ENCODE assay signal across 1 cellular context in the genomic region with DNA sequence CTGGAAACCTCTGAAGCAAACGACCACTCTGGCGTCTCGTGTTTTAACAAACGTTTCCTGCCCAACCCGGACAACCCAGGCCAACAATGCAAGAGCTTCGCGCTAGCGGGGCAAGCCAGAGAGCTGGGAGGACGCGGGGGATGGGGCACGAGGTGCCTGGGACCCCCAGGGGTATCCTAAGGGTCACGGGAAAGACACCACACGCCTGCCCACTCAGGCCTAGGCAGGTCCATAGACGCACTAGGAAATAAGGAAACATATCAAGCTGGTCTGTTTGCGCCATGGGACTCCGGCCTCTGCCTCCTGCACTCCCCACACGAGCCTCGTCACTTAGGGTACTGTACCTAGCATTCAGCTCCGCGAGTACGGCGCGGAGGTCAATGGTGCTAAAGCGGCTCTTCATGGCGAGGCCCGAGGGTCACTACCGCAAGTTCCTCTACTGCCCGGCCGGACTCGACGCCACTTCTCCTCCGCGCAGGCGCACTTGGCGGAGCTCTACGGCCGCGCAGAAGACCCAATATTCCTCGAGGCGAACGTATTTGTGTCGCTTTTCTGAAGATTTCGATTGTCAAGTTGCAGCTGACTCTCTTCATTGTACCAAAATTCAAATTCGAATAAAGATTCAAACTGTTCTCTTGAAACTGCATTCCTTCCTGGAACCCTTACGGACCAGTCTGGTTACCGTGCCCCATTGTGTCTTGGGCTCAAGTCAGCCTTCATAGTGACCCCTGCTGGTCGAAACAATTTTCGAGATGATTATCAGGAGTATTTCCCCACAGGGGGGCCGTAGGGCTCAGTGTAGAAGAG.
TF ChIP-seq lines count a peak whose summit lies in the region.

A gene with protein sequence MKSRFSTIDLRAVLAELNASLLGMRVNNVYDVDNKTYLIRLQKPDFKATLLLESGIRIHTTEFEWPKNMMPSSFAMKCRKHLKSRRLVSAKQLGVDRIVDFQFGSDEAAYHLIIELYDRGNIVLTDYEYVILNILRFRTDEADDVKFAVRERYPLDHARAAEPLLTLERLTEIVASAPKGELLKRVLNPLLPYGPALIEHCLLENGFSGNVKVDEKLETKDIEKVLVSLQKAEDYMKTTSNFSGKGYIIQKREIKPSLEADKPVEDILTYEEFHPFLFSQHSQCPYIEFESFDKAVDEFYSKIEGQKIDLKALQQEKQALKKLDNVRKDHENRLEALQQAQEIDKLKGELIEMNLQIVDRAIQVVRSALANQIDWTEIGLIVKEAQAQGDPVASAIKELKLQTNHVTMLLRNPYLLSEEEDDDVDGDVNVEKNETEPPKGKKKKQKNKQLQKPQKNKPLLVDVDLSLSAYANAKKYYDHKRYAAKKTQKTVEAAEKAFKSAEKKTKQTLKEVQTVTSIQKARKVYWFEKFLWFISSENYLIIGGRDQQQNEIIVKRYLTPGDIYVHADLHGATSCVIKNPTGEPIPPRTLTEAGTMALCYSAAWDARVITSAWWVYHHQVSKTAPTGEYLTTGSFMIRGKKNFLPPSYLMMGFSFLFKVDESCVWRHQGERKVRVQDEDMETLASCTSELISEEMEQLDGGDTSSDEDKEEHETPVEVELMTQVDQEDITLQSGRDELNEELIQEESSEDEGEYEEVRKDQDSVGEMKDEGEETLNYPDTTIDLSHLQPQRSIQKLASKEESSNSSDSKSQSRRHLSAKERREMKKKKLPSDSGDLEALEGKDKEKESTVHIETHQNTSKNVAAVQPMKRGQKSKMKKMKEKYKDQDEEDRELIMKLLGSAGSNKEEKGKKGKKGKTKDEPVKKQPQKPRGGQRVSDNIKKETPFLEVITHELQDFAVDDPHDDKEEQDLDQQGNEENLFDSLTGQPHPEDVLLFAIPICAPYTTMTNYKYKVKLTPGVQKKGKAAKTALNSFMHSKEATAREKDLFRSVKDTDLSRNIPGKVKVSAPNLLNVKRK (minus strand): TSS at position 438 of the 807 bp plus-strand sequence. CDS start 35 bp downstream, at position 403.

TF ChIP-seq in HepG2, 621 proteins besides CTCF, POLR2A, EP300 and RAD21 (continued from another document and continues in another):
- TF ChIP-seq, protein P1, sequence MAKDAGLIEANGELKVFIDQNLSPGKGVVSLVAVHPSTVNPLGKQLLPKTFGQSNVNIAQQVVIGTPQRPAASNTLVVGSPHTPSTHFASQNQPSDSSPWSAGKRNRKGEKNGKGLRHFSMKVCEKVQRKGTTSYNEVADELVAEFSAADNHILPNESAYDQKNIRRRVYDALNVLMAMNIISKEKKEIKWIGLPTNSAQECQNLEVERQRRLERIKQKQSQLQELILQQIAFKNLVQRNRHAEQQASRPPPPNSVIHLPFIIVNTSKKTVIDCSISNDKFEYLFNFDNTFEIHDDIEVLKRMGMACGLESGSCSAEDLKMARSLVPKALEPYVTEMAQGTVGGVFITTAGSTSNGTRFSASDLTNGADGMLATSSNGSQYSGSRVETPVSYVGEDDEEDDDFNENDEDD (CRISPR knock-in tag; IDR thresholded peaks at IDR 0.05; ENCODE audit: borderline replicate concordance), result peak; percentile 68; the same call in 1 of the 2 replicates
- TF ChIP-seq, protein P2, sequence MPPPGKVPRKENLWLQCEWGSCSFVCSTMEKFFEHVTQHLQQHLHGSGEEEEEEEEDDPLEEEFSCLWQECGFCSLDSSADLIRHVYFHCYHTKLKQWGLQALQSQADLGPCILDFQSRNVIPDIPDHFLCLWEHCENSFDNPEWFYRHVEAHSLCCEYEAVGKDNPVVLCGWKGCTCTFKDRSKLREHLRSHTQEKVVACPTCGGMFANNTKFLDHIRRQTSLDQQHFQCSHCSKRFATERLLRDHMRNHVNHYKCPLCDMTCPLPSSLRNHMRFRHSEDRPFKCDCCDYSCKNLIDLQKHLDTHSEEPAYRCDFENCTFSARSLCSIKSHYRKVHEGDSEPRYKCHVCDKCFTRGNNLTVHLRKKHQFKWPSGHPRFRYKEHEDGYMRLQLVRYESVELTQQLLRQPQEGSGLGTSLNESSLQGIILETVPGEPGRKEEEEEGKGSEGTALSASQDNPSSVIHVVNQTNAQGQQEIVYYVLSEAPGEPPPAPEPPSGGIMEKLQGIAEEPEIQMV (CRISPR knock-in tag; IDR thresholded peaks at IDR 0.05; ENCODE audit: low read depth), result no peak
- TF ChIP-seq MTA1 (CRISPR knock-in tag; IDR thresholded peaks at IDR 0.05; ENCODE audit: borderline replicate concordance), result no peak; the same call in 1 of the 2 replicates
- TF ChIP-seq ZNF263 (CRISPR knock-in tag; IDR thresholded peaks at IDR 0.05), result no peak
- TF ChIP-seq, protein P3, sequence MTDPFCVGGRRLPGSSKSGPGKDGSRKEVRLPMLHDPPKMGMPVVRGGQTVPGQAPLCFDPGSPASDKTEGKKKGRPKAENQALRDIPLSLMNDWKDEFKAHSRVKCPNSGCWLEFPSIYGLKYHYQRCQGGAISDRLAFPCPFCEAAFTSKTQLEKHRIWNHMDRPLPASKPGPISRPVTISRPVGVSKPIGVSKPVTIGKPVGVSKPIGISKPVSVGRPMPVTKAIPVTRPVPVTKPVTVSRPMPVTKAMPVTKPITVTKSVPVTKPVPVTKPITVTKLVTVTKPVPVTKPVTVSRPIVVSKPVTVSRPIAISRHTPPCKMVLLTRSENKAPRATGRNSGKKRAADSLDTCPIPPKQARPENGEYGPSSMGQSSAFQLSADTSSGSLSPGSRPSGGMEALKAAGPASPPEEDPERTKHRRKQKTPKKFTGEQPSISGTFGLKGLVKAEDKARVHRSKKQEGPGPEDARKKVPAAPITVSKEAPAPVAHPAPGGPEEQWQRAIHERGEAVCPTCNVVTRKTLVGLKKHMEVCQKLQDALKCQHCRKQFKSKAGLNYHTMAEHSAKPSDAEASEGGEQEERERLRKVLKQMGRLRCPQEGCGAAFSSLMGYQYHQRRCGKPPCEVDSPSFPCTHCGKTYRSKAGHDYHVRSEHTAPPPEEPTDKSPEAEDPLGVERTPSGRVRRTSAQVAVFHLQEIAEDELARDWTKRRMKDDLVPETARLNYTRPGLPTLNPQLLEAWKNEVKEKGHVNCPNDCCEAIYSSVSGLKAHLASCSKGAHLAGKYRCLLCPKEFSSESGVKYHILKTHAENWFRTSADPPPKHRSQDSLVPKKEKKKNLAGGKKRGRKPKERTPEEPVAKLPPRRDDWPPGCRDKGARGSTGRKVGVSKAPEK (CRISPR knock-in tag; IDR thresholded peaks at IDR 0.05; ENCODE audit: borderline replicate concordance), result no peak
- peak; percentile 47 for TF ChIP-seq STAG1 (CRISPR knock-in tag; IDR thresholded peaks at IDR 0.05)
- TF ChIP-seq, protein P4, sequence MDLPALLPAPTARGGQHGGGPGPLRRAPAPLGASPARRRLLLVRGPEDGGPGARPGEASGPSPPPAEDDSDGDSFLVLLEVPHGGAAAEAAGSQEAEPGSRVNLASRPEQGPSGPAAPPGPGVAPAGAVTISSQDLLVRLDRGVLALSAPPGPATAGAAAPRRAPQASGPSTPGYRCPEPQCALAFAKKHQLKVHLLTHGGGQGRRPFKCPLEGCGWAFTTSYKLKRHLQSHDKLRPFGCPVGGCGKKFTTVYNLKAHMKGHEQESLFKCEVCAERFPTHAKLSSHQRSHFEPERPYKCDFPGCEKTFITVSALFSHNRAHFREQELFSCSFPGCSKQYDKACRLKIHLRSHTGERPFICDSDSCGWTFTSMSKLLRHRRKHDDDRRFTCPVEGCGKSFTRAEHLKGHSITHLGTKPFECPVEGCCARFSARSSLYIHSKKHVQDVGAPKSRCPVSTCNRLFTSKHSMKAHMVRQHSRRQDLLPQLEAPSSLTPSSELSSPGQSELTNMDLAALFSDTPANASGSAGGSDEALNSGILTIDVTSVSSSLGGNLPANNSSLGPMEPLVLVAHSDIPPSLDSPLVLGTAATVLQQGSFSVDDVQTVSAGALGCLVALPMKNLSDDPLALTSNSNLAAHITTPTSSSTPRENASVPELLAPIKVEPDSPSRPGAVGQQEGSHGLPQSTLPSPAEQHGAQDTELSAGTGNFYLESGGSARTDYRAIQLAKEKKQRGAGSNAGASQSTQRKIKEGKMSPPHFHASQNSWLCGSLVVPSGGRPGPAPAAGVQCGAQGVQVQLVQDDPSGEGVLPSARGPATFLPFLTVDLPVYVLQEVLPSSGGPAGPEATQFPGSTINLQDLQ (CRISPR knock-in tag; IDR thresholded peaks at IDR 0.05), result no peak
- TF ChIP-seq, protein P5, sequence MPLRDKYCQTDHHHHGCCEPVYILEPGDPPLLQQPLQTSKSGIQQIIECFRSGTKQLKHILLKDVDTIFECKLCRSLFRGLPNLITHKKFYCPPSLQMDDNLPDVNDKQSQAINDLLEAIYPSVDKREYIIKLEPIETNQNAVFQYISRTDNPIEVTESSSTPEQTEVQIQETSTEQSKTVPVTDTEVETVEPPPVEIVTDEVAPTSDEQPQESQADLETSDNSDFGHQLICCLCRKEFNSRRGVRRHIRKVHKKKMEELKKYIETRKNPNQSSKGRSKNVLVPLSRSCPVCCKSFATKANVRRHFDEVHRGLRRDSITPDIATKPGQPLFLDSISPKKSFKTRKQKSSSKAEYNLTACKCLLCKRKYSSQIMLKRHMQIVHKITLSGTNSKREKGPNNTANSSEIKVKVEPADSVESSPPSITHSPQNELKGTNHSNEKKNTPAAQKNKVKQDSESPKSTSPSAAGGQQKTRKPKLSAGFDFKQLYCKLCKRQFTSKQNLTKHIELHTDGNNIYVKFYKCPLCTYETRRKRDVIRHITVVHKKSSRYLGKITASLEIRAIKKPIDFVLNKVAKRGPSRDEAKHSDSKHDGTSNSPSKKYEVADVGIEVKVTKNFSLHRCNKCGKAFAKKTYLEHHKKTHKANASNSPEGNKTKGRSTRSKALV (CRISPR knock-in tag; IDR thresholded peaks at IDR 0.05), result no peak; the same call in 1 of the 2 replicates
- peak; percentile 91 for TF ChIP-seq ZNF296 (CRISPR knock-in tag; conservative IDR thresholded peaks at IDR 0.05)
- peak; percentile 76; the same call in 1 of the 2 replicates for TF ChIP-seq ZNF878 (CRISPR knock-in tag; IDR thresholded peaks at IDR 0.05)
- no peak for TF ChIP-seq ZNF782 (CRISPR knock-in tag; IDR thresholded peaks at IDR 0.05; ENCODE audit: borderline replicate concordance)
- TF ChIP-seq ZNF569 (CRISPR knock-in tag; IDR thresholded peaks at IDR 0.05; ENCODE audit: borderline replicate concordance), result no peak
- TF ChIP-seq DNMT3B (CRISPR knock-in tag; conservative IDR thresholded peaks at IDR 0.05), result no peak; the same call in 1 of the 2 replicates
- TF ChIP-seq ZNF136 (CRISPR knock-in tag; IDR thresholded peaks at IDR 0.05; ENCODE audit: low read depth), result 0 out of 2 replicates have a peak, but pooled peaks have one; percentile 44
- TF ChIP-seq SMAD9 (CRISPR knock-in tag; IDR thresholded peaks at IDR 0.05), result no peak
- TF ChIP-seq ZNF850 (CRISPR knock-in tag; conservative IDR thresholded peaks at IDR 0.05), result peak; percentile 93
- peak; percentile 54; the same call in 1 of the 2 replicates for TF ChIP-seq MEF2D (CRISPR knock-in tag; IDR thresholded peaks at IDR 0.05)
- TF ChIP-seq, protein P6, sequence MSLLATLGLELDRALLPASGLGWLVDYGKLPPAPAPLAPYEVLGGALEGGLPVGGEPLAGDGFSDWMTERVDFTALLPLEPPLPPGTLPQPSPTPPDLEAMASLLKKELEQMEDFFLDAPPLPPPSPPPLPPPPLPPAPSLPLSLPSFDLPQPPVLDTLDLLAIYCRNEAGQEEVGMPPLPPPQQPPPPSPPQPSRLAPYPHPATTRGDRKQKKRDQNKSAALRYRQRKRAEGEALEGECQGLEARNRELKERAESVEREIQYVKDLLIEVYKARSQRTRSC (CRISPR knock-in tag; IDR thresholded peaks at IDR 0.05; ENCODE audit: low read depth), result no peak
- no peak for TF ChIP-seq ZNF75D (CRISPR knock-in tag; IDR thresholded peaks at IDR 0.05; ENCODE audit: borderline replicate concordance)
- no peak for TF ChIP-seq ZNF567 (CRISPR knock-in tag; IDR thresholded peaks at IDR 0.05; ENCODE audit: borderline replicate concordance)
- TF ChIP-seq HNRNPUL1 (IDR thresholded peaks at IDR 0.05; ENCODE audit: low read depth, low read length), result no peak
- TF ChIP-seq ZNF430 (CRISPR knock-in tag; IDR thresholded peaks at IDR 0.05), result peak; percentile 87
- TF ChIP-seq KDM6A (CRISPR knock-in tag; IDR thresholded peaks at IDR 0.05; ENCODE audit: low read depth), result no peak
- TF ChIP-seq ZNF282 (IDR thresholded peaks at IDR 0.05; ENCODE audit: partially characterized antibody), result no peak
- TF ChIP-seq, protein P7, sequence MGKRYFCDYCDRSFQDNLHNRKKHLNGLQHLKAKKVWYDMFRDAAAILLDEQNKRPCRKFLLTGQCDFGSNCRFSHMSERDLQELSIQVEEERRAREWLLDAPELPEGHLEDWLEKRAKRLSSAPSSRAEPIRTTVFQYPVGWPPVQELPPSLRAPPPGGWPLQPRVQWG (CRISPR knock-in tag; IDR thresholded peaks at IDR 0.05; ENCODE audit: borderline replicate concordance, low read depth), result no peak
- peak; percentile 75; the same call in 1 of the 2 replicates for TF ChIP-seq KDM2A (CRISPR knock-in tag; IDR thresholded peaks at IDR 0.05; ENCODE audit: borderline replicate concordance, low read depth)
- TF ChIP-seq ELF1 (CRISPR knock-in tag; IDR thresholded peaks at IDR 0.05), result peak; percentile 74
- no peak for TF ChIP-seq ZNF17 (CRISPR knock-in tag; IDR thresholded peaks at IDR 0.05)
- TF ChIP-seq SP2 (CRISPR knock-in tag; IDR thresholded peaks at IDR 0.05), result no peak
- TF ChIP-seq ZFX (CRISPR knock-in tag; IDR thresholded peaks at IDR 0.05; ENCODE audit: low read depth), result peak; percentile 98
- no peak for TF ChIP-seq EHMT2 (IDR thresholded peaks at IDR 0.05; ENCODE audit: borderline replicate concordance, low read depth, low read length)
- peak; percentile 88 for TF ChIP-seq SALL1 (CRISPR knock-in tag; IDR thresholded peaks at IDR 0.05)
- TF ChIP-seq MLLT10 (CRISPR knock-in tag; IDR thresholded peaks at IDR 0.05), result no peak
- TF ChIP-seq ZSCAN25 (CRISPR knock-in tag; IDR thresholded peaks at IDR 0.05), result no peak; the same call in 1 of the 2 replicates
- TF ChIP-seq, protein P8, sequence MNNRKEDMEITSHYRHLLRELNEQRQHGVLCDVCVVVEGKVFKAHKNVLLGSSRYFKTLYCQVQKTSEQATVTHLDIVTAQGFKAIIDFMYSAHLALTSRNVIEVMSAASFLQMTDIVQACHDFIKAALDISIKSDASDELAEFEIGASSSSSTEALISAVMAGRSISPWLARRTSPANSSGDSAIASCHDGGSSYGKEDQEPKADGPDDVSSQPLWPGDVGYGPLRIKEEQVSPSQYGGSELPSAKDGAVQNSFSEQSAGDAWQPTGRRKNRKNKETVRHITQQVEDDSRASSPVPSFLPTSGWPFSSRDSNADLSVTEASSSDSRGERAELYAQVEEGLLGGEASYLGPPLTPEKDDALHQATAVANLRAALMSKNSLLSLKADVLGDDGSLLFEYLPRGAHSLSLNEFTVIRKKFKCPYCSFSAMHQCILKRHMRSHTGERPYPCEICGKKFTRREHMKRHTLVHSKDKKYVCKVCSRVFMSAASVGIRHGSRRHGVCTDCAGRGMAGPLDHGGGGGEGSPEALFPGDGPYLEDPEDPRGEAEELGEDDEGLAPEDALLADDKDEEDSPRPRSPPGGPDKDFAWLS (CRISPR knock-in tag; IDR thresholded peaks at IDR 0.05; ENCODE audit: borderline replicate concordance), result no peak
- TF ChIP-seq, protein P9, sequence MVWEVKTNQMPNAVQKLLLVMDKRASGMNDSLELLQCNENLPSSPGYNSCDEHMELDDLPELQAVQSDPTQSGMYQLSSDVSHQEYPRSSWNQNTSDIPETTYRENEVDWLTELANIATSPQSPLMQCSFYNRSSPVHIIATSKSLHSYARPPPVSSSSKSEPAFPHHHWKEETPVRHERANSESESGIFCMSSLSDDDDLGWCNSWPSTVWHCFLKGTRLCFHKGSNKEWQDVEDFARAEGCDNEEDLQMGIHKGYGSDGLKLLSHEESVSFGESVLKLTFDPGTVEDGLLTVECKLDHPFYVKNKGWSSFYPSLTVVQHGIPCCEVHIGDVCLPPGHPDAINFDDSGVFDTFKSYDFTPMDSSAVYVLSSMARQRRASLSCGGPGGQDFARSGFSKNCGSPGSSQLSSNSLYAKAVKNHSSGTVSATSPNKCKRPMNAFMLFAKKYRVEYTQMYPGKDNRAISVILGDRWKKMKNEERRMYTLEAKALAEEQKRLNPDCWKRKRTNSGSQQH (CRISPR knock-in tag; IDR thresholded peaks at IDR 0.05; ENCODE audit: low read depth), result no peak; the same call in 1 of the 2 replicates
- TF ChIP-seq RFX3 (CRISPR knock-in tag; IDR thresholded peaks at IDR 0.05), result 0 out of 2 replicates have a peak, but pooled peaks have one; percentile 4
- peak; percentile 47; the same call in 1 of the 2 replicates for TF ChIP-seq ZNF331 (CRISPR knock-in tag; IDR thresholded peaks at IDR 0.05)
- TF ChIP-seq HMG20B (CRISPR knock-in tag; conservative IDR thresholded peaks at IDR 0.05), result peak; percentile 61; the same call in 1 of the 2 replicates
